ENCODE assay signal across 1 cellular context in the genomic region with DNA sequence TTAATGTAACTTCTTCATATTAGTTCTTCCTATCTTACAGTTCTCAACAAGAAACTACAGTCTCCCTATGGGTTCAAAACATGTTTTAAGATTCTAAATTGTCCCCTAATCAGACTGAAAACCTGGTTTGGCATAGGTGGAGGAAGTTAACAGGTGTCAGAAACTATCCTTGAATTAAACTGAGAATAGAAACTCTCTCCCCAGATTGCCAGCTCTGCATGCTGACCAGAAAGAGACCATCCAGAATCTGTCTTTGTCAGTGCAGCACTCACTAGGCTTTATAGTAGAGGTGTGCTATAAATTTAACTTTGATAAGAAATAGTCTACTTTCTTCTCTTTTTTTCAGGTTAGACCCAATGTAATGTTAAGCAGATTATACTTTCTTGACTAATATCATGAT.
TF ChIP-seq lines count a peak whose summit lies in the region.

No MANE protein-coding gene starts in this region.

TF ChIP-seq in WTC11, 78 proteins besides CTCF, POLR2A, EP300 and RAD21 (continued from another document):
- TF ChIP-seq, protein P1, sequence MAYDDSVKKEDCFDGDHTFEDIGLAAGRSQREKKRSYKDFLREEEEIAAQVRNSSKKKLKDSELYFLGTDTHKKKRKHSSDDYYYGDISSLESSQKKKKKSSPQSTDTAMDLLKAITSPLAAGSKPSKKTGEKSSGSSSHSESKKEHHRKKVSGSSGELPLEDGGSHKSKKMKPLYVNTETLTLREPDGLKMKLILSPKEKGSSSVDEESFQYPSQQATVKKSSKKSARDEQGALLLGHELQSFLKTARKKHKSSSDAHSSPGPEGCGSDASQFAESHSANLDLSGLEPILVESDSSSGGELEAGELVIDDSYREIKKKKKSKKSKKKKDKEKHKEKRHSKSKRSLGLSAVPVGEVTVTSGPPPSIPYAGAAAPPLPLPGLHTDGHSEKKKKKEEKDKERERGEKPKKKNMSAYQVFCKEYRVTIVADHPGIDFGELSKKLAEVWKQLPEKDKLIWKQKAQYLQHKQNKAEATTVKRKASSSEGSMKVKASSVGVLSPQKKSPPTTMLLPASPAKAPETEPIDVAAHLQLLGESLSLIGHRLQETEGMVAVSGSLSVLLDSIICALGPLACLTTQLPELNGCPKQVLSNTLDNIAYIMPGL (CRISPR knock-in tag; IDR thresholded peaks at IDR 0.05), result no peak
- TF ChIP-seq CREM (CRISPR knock-in tag; IDR thresholded peaks at IDR 0.05) (no peak), MXD4 (CRISPR knock-in tag; IDR thresholded peaks at IDR 0.05; ENCODE audit: borderline replicate concordance) (no peak), NFE2L1 (CRISPR knock-in tag; IDR thresholded peaks at IDR 0.05) (no peak), KAT7 (CRISPR knock-in tag; IDR thresholded peaks at IDR 0.05; ENCODE audit: borderline replicate concordance) (no peak), JUN (CRISPR knock-in tag; IDR thresholded peaks at IDR 0.05) (no peak)
- TF ChIP-seq, protein P2, sequence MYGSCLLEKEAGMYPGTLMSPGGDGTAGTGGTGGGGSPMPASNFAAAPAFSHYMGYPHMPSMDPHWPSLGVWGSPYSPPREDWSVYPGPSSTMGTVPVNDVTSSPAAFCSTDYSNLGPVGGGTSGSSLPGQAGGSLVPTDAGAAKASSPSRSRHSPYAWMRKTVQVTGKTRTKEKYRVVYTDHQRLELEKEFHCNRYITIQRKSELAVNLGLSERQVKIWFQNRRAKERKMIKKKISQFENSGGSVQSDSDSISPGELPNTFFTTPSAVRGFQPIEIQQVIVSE (CRISPR knock-in tag; IDR thresholded peaks at IDR 0.05; ENCODE audit: borderline replicate concordance), result no peak
- TF ChIP-seq, protein P3, sequence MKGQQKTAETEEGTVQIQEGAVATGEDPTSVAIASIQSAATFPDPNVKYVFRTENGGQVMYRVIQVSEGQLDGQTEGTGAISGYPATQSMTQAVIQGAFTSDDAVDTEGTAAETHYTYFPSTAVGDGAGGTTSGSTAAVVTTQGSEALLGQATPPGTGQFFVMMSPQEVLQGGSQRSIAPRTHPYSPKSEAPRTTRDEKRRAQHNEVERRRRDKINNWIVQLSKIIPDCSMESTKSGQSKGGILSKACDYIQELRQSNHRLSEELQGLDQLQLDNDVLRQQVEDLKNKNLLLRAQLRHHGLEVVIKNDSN (CRISPR knock-in tag; IDR thresholded peaks at IDR 0.05), result no peak
